Comparison of ENCODE assay signal across 12 cellular contexts in genomic region chr2:42977236-42978174, GRCh38.
DNase-seq lines count a peak whose midpoint lies in the region; ATAC-seq and TF ChIP-seq lines count a peak whose summit lies in the region.
"Had no signal": no experiment of that assay in that cellular context is flagged by ENCODE, and none has a peak within 500 bp of the region (broad histone marks: within the 10 kb centered on the region; RNA-seq: fewer than 3 reads in every experiment).

No MANE protein-coding gene starts in this region.

- TF ChIP-seq CTCF in Calu3 (IDR thresholded peaks at IDR 0.05; ENCODE audit: unreplicated experiment) (no peak), Peyer's patch (IDR thresholded peaks at IDR 0.05) (no peak), right lobe of liver (IDR thresholded peaks at IDR 0.05) (no peak), sigmoid colon (IDR thresholded peaks at IDR 0.05) (no peak)

- H3K27me3 Mint-ChIP-seq in Calu3 (ENCODE audit: unreplicated experiment) = no peaks in the 10 kb centered on the region

- no TSS peak for BruUV-seq in Calu3 (replicated peaks; lab: Mats Ljungman, UMichigan)

- 67% methylated on average over 7 of the region's 12 CpGs for WGBS in right lobe of liver (ENCODE audit: insufficient coverage, low coverage, low lambda C conversion rate, missing lambda C conversion rate)
- 69 to 73% methylated on average over 12 of the region's 12 CpGs for WGBS in sigmoid colon, 2 donors

- H3K9me3 ChIP-seq in Peyer's patch (no peaks in the 10 kb centered on the region), right lobe of liver (no peaks in the 10 kb centered on the region), sigmoid colon (no peaks in the 10 kb centered on the region), HAP-1 (no peaks in the 10 kb centered on the region)
- H3K9me3 ChIP-seq: SJSA1 had no signal

- no peak overlapping the region for H3K4me3 ChIP-seq in Peyer's patch
- H3K4me3 ChIP-seq in right lobe of liver = no peak overlapping the region
- H3K4me3 ChIP-seq in sigmoid colon = no peak overlapping the region
- H3K4me3 ChIP-seq in HAP-1 = no peak overlapping the region
- H3K4me3 ChIP-seq: SJSA1 had no signal

- TF ChIP-seq POLR2A in Peyer's patch (IDR thresholded peaks at IDR 0.05) = no peak
- no peak for TF ChIP-seq POLR2A in right lobe of liver (IDR thresholded peaks at IDR 0.05)
- no peak for TF ChIP-seq POLR2A in sigmoid colon (IDR thresholded peaks at IDR 0.05)

- ATAC-seq in right lobe of liver = no peak
- ATAC-seq: effector memory CD8-positive, alpha-beta T cell had no signal

- no peaks in the 10 kb centered on the region for H3K27me3 ChIP-seq in Peyer's patch
- H3K27me3 ChIP-seq in right lobe of liver = no peaks in the 10 kb centered on the region
- H3K27me3 ChIP-seq in sigmoid colon = no peaks in the 10 kb centered on the region
- no peaks in the 10 kb centered on the region for H3K27me3 ChIP-seq in HAP-1 (ENCODE audit: low read depth)
- H3K27me3 ChIP-seq: brain microvascular endothelial cell, SJSA1 had no signal

- H3K9me3 Mint-ChIP-seq in Calu3 (ENCODE audit: low read depth, unreplicated experiment) = peaks cover 9% of the 10 kb centered on the region
- H3K9me3 Mint-ChIP-seq: effector memory CD8-positive, alpha-beta T cell had no signal

- peak overlapping the region; percentile 75 for H3K27ac Mint-ChIP-seq in Calu3 (ENCODE audit: unreplicated experiment)

- H3K4me1 ChIP-seq in Peyer's patch (peaks cover 0 to 21% (median 6%) of the 10 kb centered on the region in 4 donors), right lobe of liver (peaks cover 0 to 36% (median 17%) of the 10 kb centered on the region in 4 donors), sigmoid colon (peaks cover 0 to 28% (median 20%) of the 10 kb centered on the region in 4 donors), HAP-1 (peaks cover 4% of the 10 kb centered on the region; the same call in 1 of the 2 replicates)

- intact Hi-C loops in Calu3 (cut with micrococcal nuclease; ENCODE audit: unreplicated experiment) = loop anchor here (2.0 kb wide), 2 partner anchors 31 to 243 kb away; no protein-coding TSS in a partner anchor
- intact Hi-C loops in right lobe of liver (cut with DNase I) = loop anchor here (10.0 kb wide), 3 partner anchors 157 to 257 kb away; partner anchors contain the start of gene ZFP36L2 (in 1 of the 2)
- intact Hi-C loops in sigmoid colon (cut with DNase I) = loop anchor here (5.0 kb wide), 3 partner anchors 130 to 565 kb away; no protein-coding TSS in a partner anchor

- no peak overlapping the region for H3K4me3 Mint-ChIP-seq in Calu3 (ENCODE audit: low read depth, unreplicated experiment)
- H3K4me3 Mint-ChIP-seq: effector memory CD8-positive, alpha-beta T cell had no signal

- H3K36me3 ChIP-seq in Peyer's patch (no peaks in the 10 kb centered on the region), right lobe of liver (no peaks in the 10 kb centered on the region), sigmoid colon (no peaks in the 10 kb centered on the region), HAP-1 (replicated peaks) (no peaks in the 10 kb centered on the region)
- H3K36me3 ChIP-seq: brain microvascular endothelial cell, SJSA1 had no signal

- CTCF ChIA-PET in Calu3 (lab: Charles Lee) = interaction anchor here (0.5 to 2.9 kb wide), 8 partner anchors 25 to 506 kb away, joined by 3 to 24 read pairs (median 4); partner anchors contain the start of gene ZFP36L2

- TF ChIP-seq EP300 in sigmoid colon (IDR thresholded peaks at IDR 0.05) = no peak

- peaks cover 83% of the 10 kb centered on the region for H3K4me1 Mint-ChIP-seq in Calu3 (ENCODE audit: low read depth, unreplicated experiment)

- DNase-seq in Calu3 (no peak), Peyer's patch (peak in 2 of 3 donors; percentile 35 to 49), right lobe of liver (peak in 2 of 3 donors; percentile 42 to 43), sigmoid colon (peak; percentile 43), inferior parietal cortex (ENCODE audit: extremely low spot score) (no peak), HAP-1 (ENCODE audit: low spot score in 2 of 2) (no peak)
- no peak for DNase-seq in activated T-cell treated with anti-CD3 and anti-CD28 coated beads, Interleukin-2, amount 50 U/mL, for 1 hour
- DNase-seq: activated naive CD4-positive, alpha-beta T cell treated with Interleukin-2 at 50 U/mL for 16 hours; brain microvascular endothelial cell; effector memory CD8-positive, alpha-beta T cell; GDM1 had no signal

- in situ Hi-C loops in HAP-1 (cut with MboI; ENCODE audit: low sequenced_read_pairs) = loop anchor here (10.0 kb wide), 1 partner anchor 257 kb away; no protein-coding TSS in a partner anchor

- peaks cover 32% of the 10 kb centered on the region for H3K36me3 Mint-ChIP-seq in Calu3 (ENCODE audit: insufficient read depth, unreplicated experiment)

- peak overlapping the region in 1 of 4 donors; percentile 6 for H3K27ac ChIP-seq in Peyer's patch
- H3K27ac ChIP-seq in right lobe of liver = peak overlapping the region in 2 of 3 donors; percentile 43 to 66
- no peak overlapping the region for H3K27ac ChIP-seq in sigmoid colon
- H3K27ac ChIP-seq: brain microvascular endothelial cell, SJSA1 had no signal

Comparison
In these comparisons a context has a peak if more than half of its experiments do, and no peak if none do; other contexts are left out.
1. DNase-seq: peak in Peyer's patch (2 of 3), right lobe of liver (2 of 3) and sigmoid colon (single experiment); none in Calu3 (single experiment), inferior parietal cortex (single experiment), HAP-1 (0 of 2) and activated T-cell treated with anti-CD3 and anti-CD28 coated beads, Interleukin-2, amount 50 U/mL, for 1 hour (single experiment).
2. H3K27ac ChIP-seq: peak in right lobe of liver (2 of 3); none in sigmoid colon (0 of 4).